Comparison of ENCODE assay signal across 17 cellular contexts in the genomic region with DNA sequence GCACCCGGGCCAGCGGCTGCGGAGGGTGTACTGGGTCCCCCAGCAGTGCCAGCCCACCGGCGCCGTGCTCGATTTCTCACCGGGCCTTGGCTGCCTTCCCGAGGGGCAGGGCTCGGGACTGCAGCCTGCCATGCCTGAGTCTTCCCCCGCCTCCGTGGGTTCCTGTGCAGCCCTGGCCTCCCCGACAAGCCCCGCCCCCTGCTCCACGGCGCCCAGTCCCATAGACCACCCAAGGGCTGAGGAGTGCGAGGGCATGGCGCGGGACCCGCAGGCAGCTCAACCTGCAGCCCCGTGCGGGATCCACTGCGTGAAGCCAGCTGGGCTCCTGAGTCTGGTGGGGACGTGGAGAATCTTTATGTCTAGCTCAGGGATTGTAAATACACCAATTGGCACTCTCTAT. TPM values are rescaled to one million over a fixed set of nuclear protein-coding genes. Genes with fewer than 3 reads are reported as not detected.
"Had no signal": no experiment of that assay in that cellular context is flagged by ENCODE, and none has a peak within 500 bp of the region (broad histone marks: within the 10 kb centered on the region; RNA-seq: fewer than 3 reads in every experiment).

No MANE protein-coding gene starts in this region.

RNA-seq across cellular contexts. Expression of a gene that starts 18.5 kb away (rescaled TPM):
- total RNA-seq: naive thymus-derived CD8-positive, alpha-beta T cell; occipital lobe; osteoblast; psoas muscle; renal cortical epithelial cell; sciatic nerve; smooth muscle cell; thoracic aorta; thyroid gland; tibial nerve; ureter; vagina had no signal
- polyA plus RNA-seq: naive thymus-derived CD8-positive, alpha-beta T cell; neural cell; smooth muscle cell; stomach had no signal

RNA-seq across cellular contexts. Expression of a gene that starts 28.0 kb away (rescaled TPM):
- total RNA-seq: naive thymus-derived CD8-positive, alpha-beta T cell; osteoblast; progenitor cell of endocrine pancreas; psoas muscle; renal cortical epithelial cell; sciatic nerve; smooth muscle cell; subcutaneous adipose tissue; thoracic aorta; thyroid gland; tibial nerve; ureter; vagina had no signal
- polyA plus RNA-seq: naive thymus-derived CD8-positive, alpha-beta T cell; neural cell; ovary; psoas muscle; smooth muscle cell; stomach had no signal

RNA-seq across cellular contexts. Expression of a gene that starts 39.6 kb away (rescaled TPM):
- total RNA-seq: vagina had no signal
- polyA plus RNA-seq: naive thymus-derived CD8-positive, alpha-beta T cell had no signal
